ENCODE assay signal across 2 cellular contexts in genomic region chr16:53093162-53093744, GRCh38.
TF ChIP-seq lines count a peak whose summit lies in the region.

No MANE protein-coding gene starts in this region.

TF ChIP-seq in endothelial cell of umbilical vein, 7 proteins besides CTCF, POLR2A, EP300 and RAD21:
- no peak for TF ChIP-seq JUN (IDR thresholded peaks at IDR 0.05; ENCODE audit: borderline replicate concordance, insufficient read depth, insufficient read length, low read depth)
- no peak for TF ChIP-seq MAX (IDR thresholded peaks at IDR 0.05; ENCODE audit: insufficient read depth, insufficient read length)
- TF ChIP-seq FOS (IDR thresholded peaks at IDR 0.05; ENCODE audit: borderline replicate concordance, insufficient read depth, low read length), result no peak
- TF ChIP-seq POLR2AphosphoS5 (IDR thresholded peaks at IDR 0.05; ENCODE audit: insufficient read depth, low read depth, low read length), result no peak
- no peak for TF ChIP-seq EZH2 (IDR thresholded peaks at IDR 0.05; ENCODE audit: borderline replicate concordance, low read depth, low read length, severe bottlenecking)
- no peak for TF ChIP-seq MYC (IDR thresholded peaks at IDR 0.05; ENCODE audit: low read depth, low read length)
- TF ChIP-seq GATA2 (IDR thresholded peaks at IDR 0.05; ENCODE audit: insufficient read depth, insufficient read length, low read depth, low read length), result no peak
TF ChIP-seq in endothelial cell of umbilical vein: peak in this region for 0.

TF ChIP-seq in GM23338, 12 proteins besides CTCF, POLR2A, EP300 and RAD21:
- no peak for TF ChIP-seq CREB1 (CRISPR knock-in tag; IDR thresholded peaks at IDR 0.05; ENCODE audit: low read depth)
- TF ChIP-seq, protein P1, sequence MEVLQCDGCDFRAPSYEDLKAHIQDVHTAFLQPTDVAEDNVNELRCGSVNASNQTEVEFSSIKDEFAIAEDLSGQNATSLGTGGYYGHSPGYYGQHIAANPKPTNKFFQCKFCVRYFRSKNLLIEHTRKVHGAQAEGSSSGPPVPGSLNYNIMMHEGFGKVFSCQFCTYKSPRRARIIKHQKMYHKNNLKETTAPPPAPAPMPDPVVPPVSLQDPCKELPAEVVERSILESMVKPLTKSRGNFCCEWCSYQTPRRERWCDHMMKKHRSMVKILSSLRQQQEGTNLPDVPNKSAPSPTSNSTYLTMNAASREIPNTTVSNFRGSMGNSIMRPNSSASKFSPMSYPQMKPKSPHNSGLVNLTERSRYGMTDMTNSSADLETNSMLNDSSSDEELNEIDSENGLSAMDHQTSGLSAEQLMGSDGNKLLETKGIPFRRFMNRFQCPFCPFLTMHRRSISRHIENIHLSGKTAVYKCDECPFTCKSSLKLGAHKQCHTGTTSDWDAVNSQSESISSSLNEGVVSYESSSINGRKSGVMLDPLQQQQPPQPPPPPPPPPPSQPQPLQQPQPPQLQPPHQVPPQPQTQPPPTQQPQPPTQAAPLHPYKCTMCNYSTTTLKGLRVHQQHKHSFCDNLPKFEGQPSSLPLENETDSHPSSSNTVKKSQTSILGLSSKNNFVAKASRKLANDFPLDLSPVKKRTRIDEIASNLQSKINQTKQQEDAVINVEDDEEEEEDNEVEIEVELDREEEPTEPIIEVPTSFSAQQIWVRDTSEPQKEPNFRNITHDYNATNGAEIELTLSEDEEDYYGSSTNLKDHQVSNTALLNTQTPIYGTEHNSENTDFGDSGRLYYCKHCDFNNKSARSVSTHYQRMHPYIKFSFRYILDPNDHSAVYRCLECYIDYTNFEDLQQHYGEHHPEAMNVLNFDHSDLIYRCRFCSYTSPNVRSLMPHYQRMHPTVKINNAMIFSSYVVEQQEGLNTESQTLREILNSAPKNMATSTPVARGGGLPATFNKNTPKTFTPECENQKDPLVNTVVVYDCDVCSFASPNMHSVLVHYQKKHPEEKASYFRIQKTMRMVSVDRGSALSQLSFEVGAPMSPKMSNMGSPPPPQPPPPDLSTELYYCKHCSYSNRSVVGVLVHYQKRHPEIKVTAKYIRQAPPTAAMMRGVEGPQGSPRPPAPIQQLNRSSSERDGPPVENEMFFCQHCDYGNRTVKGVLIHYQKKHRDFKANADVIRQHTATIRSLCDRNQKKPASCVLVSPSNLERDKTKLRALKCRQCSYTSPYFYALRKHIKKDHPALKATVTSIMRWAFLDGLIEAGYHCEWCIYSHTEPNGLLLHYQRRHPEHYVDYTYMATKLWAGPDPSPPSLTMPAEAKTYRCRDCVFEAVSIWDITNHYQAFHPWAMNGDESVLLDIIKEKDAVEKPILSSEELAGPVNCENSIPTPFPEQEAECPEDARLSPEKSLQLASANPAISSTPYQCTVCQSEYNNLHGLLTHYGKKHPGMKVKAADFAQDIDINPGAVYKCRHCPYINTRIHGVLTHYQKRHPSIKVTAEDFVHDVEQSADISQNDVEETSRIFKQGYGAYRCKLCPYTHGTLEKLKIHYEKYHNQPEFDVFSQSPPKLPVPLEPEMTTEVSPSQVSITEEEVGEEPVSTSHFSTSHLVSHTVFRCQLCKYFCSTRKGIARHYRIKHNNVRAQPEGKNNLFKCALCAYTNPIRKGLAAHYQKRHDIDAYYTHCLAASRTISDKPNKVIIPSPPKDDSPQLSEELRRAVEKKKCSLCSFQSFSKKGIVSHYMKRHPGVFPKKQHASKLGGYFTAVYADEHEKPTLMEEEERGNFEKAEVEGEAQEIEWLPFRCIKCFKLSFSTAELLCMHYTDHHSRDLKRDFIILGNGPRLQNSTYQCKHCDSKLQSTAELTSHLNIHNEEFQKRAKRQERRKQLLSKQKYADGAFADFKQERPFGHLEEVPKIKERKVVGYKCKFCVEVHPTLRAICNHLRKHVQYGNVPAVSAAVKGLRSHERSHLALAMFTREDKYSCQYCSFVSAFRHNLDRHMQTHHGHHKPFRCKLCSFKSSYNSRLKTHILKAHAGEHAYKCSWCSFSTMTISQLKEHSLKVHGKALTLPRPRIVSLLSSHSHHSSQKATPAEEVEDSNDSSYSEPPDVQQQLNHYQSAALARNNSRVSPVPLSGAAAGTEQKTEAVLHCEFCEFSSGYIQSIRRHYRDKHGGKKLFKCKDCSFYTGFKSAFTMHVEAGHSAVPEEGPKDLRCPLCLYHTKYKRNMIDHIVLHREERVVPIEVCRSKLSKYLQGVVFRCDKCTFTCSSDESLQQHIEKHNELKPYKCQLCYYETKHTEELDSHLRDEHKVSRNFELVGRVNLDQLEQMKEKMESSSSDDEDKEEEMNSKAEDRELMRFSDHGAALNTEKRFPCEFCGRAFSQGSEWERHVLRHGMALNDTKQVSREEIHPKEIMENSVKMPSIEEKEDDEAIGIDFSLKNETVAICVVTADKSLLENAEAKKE (CRISPR knock-in tag; IDR thresholded peaks at IDR 0.05), result no peak
- TF ChIP-seq ZNF114 (CRISPR knock-in tag; IDR thresholded peaks at IDR 0.05), result no peak
- no peak for TF ChIP-seq ZNF331 (CRISPR knock-in tag; IDR thresholded peaks at IDR 0.05; ENCODE audit: low read depth)
- TF ChIP-seq POLR2AphosphoS5 (IDR thresholded peaks at IDR 0.05; ENCODE audit: low read depth), result no peak
- no peak for TF ChIP-seq NANOG (IDR thresholded peaks at IDR 0.05; ENCODE audit: borderline replicate concordance)
